In the genomic region with DNA sequence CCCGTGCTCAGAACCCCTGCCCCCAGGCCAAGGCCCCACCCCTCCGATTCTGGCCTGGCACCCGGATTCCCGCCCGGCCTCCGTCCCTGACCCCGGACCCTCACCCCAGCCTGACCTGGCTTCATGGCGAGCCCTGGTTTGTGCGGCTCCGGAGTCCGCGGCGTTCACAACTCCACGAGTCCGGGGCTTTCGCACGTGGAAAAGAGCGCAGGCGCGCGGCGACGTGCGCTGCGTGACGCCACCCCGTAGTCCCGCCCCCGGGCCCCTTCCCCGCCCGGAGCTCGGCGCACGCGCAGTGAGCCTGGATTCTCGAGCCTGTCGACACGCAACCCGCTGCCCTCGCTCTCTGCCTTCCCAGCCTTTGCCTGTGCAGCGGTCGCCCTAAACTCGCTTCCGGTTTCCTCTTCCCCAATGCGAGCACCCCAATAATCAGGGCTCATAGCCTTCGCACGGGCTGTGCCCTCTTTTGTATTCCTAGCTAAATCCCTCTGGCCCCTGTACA, we compare ENCODE assay signal across 1 cellular context.
TF ChIP-seq lines count a peak whose summit lies in the region.

A gene (minus strand): TSS at position 204 of the 502 bp plus-strand sequence. CDS start 79 bp downstream, at position 125.

TF ChIP-seq in HepG2, 621 proteins besides CTCF, POLR2A, EP300 and RAD21 (continued from another document and continues in another):
- TF ChIP-seq, protein P1, sequence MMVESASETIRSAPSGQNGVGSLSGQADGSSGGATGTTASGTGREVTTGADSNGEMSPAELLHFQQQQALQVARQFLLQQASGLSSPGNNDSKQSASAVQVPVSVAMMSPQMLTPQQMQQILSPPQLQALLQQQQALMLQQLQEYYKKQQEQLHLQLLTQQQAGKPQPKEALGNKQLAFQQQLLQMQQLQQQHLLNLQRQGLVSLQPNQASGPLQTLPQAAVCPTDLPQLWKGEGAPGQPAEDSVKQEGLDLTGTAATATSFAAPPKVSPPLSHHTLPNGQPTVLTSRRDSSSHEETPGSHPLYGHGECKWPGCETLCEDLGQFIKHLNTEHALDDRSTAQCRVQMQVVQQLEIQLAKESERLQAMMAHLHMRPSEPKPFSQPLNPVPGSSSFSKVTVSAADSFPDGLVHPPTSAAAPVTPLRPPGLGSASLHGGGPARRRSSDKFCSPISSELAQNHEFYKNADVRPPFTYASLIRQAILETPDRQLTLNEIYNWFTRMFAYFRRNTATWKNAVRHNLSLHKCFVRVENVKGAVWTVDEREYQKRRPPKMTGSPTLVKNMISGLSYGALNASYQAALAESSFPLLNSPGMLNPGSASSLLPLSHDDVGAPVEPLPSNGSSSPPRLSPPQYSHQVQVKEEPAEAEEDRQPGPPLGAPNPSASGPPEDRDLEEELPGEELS (CRISPR knock-in tag; IDR thresholded peaks at IDR 0.05) = no peak
- TF ChIP-seq RCOR2 (CRISPR knock-in tag; IDR thresholded peaks at IDR 0.05) (no peak), HNF4G (IDR thresholded peaks at IDR 0.05; ENCODE audit: borderline replicate concordance, low read depth, low read length) (no peak), HNF4G (CRISPR knock-in tag; IDR thresholded peaks at IDR 0.05; ENCODE audit: borderline replicate concordance, low read depth) (no peak), EEA1 (CRISPR knock-in tag; IDR thresholded peaks at IDR 0.05; ENCODE audit: borderline replicate concordance) (no peak), RNF2 (conservative IDR thresholded peaks at IDR 0.05; ENCODE audit: low read depth) (no peak), ARHGAP35 (CRISPR knock-in tag; IDR thresholded peaks at IDR 0.05; ENCODE audit: borderline replicate concordance) (no peak), ZNF446 (CRISPR knock-in tag; IDR thresholded peaks at IDR 0.05) (peak; percentile 90; the same call in 1 of the 2 replicates), SMARCE1 (IDR thresholded peaks at IDR 0.05; ENCODE audit: borderline replicate concordance) (no peak), NFE2L1 (CRISPR knock-in tag; IDR thresholded peaks at IDR 0.05; ENCODE audit: borderline replicate concordance) (no peak)
- TF ChIP-seq, protein P2, sequence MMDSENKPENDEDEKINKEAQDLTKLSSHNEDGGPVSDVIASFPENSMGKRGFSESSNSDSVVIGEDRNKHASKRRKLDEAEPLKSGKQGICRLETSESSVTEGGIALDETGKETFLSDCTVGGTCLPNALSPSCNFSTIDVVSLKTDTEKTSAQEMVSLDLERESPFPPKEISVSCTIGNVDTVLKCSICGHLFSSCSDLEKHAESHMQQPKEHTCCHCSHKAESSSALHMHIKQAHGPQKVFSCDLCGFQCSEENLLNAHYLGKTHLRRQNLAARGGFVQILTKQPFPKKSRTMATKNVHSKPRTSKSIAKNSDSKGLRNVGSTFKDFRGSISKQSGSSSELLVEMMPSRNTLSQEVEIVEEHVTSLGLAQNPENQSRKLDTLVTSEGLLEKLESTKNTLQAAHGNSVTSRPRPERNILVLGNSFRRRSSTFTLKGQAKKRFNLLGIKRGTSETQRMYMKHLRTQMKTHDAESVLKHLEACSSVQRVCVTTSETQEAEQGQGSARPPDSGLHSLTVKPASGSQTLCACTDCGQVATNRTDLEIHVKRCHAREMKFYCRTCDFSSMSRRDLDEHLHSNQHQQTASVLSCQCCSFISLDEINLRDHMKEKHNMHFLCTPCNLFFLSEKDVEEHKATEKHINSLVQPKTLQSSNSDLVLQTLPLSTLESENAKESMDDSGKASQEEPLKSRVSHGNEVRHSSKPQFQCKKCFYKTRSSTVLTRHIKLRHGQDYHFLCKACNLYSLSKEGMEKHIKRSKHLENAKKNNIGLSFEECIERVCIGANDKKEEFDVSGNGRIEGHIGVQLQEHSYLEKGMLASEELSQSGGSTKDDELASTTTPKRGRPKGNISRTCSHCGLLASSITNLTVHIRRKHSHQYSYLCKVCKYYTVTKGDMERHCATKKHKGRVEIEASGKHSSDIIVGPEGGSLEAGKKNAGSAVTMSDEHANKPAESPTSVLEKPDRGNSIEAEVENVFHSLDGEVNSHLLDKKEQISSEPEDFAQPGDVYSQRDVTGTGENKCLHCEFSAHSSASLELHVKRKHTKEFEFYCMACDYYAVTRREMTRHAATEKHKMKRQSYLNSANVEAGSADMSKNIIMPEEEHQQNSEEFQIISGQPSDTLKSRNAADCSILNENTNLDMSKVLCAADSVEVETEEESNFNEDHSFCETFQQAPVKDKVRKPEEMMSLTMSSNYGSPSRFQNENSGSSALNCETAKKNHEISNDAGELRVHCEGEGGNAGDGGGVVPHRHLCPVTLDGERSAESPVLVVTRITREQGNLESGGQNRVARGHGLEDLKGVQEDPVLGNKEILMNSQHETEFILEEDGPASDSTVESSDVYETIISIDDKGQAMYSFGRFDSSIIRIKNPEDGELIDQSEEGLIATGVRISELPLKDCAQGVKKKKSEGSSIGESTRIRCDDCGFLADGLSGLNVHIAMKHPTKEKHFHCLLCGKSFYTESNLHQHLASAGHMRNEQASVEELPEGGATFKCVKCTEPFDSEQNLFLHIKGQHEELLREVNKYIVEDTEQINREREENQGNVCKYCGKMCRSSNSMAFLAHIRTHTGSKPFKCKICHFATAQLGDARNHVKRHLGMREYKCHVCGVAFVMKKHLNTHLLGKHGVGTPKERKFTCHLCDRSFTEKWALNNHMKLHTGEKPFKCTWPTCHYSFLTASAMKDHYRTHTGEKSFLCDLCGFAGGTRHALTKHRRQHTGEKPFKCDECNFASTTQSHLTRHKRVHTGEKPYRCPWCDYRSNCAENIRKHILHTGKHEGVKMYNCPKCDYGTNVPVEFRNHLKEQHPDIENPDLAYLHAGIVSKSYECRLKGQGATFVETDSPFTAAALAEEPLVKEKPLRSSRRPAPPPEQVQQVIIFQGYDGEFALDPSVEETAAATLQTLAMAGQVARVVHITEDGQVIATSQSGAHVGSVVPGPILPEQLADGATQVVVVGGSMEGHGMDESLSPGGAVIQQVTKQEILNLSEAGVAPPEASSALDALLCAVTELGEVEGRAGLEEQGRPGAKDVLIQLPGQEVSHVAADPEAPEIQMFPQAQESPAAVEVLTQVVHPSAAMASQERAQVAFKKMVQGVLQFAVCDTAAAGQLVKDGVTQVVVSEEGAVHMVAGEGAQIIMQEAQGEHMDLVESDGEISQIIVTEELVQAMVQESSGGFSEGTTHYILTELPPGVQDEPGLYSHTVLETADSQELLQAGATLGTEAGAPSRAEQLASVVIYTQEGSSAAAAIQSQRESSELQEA (CRISPR knock-in tag; IDR thresholded peaks at IDR 0.05; ENCODE audit: not compliant biosample characterization) = no peak
- TF ChIP-seq, protein P3, sequence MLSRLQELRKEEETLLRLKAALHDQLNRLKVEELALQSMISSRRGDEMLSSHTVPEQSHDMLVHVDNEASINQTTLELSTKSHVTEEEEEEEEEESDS (CRISPR knock-in tag; IDR thresholded peaks at IDR 0.05; ENCODE audit: borderline replicate concordance) = no peak
- TF ChIP-seq, protein P4, sequence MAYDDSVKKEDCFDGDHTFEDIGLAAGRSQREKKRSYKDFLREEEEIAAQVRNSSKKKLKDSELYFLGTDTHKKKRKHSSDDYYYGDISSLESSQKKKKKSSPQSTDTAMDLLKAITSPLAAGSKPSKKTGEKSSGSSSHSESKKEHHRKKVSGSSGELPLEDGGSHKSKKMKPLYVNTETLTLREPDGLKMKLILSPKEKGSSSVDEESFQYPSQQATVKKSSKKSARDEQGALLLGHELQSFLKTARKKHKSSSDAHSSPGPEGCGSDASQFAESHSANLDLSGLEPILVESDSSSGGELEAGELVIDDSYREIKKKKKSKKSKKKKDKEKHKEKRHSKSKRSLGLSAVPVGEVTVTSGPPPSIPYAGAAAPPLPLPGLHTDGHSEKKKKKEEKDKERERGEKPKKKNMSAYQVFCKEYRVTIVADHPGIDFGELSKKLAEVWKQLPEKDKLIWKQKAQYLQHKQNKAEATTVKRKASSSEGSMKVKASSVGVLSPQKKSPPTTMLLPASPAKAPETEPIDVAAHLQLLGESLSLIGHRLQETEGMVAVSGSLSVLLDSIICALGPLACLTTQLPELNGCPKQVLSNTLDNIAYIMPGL (CRISPR knock-in tag; IDR thresholded peaks at IDR 0.05; ENCODE audit: borderline replicate concordance in 1 of 2, low read depth in 1 of 2) = peak; percentile 50 to 66; a peak in 2 of 4 replicates
- TF ChIP-seq, protein P5, sequence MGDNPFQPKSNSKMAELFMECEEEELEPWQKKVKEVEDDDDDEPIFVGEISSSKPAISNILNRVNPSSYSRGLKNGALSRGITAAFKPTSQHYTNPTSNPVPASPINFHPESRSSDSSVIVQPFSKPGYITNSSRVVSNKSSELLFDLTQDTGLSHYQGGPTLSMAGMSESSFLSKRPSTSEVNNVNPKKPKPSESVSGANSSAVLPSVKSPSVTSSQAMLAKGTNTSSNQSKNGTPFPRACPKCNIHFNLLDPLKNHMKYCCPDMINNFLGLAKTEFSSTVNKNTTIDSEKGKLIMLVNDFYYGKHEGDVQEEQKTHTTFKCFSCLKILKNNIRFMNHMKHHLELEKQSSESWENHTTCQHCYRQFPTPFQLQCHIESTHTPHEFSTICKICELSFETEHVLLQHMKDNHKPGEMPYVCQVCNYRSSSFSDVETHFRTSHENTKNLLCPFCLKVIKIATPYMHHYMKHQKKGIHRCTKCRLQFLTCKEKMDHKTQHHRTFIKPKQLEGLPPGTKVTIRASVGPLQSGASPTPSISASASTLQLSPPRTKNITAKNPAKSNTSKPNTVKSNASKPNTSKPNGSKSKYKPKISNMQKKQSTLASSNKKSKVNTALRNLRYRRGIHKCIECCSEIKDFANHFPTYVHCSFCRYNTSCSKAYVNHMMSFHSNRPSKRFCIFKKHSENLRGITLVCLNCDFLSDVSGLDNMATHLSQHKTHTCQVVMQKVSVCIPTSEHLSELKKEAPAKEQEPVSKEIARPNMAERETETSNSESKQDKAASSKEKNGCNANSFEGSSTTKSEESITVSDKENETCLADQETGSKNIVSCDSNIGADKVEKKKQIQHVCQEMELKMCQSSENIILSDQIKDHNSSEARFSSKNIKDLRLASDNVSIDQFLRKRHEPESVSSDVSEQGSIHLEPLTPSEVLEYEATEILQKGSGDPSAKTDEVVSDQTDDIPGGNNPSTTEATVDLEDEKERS (CRISPR knock-in tag; IDR thresholded peaks at IDR 0.05) = no peak
- TF ChIP-seq, protein P6, sequence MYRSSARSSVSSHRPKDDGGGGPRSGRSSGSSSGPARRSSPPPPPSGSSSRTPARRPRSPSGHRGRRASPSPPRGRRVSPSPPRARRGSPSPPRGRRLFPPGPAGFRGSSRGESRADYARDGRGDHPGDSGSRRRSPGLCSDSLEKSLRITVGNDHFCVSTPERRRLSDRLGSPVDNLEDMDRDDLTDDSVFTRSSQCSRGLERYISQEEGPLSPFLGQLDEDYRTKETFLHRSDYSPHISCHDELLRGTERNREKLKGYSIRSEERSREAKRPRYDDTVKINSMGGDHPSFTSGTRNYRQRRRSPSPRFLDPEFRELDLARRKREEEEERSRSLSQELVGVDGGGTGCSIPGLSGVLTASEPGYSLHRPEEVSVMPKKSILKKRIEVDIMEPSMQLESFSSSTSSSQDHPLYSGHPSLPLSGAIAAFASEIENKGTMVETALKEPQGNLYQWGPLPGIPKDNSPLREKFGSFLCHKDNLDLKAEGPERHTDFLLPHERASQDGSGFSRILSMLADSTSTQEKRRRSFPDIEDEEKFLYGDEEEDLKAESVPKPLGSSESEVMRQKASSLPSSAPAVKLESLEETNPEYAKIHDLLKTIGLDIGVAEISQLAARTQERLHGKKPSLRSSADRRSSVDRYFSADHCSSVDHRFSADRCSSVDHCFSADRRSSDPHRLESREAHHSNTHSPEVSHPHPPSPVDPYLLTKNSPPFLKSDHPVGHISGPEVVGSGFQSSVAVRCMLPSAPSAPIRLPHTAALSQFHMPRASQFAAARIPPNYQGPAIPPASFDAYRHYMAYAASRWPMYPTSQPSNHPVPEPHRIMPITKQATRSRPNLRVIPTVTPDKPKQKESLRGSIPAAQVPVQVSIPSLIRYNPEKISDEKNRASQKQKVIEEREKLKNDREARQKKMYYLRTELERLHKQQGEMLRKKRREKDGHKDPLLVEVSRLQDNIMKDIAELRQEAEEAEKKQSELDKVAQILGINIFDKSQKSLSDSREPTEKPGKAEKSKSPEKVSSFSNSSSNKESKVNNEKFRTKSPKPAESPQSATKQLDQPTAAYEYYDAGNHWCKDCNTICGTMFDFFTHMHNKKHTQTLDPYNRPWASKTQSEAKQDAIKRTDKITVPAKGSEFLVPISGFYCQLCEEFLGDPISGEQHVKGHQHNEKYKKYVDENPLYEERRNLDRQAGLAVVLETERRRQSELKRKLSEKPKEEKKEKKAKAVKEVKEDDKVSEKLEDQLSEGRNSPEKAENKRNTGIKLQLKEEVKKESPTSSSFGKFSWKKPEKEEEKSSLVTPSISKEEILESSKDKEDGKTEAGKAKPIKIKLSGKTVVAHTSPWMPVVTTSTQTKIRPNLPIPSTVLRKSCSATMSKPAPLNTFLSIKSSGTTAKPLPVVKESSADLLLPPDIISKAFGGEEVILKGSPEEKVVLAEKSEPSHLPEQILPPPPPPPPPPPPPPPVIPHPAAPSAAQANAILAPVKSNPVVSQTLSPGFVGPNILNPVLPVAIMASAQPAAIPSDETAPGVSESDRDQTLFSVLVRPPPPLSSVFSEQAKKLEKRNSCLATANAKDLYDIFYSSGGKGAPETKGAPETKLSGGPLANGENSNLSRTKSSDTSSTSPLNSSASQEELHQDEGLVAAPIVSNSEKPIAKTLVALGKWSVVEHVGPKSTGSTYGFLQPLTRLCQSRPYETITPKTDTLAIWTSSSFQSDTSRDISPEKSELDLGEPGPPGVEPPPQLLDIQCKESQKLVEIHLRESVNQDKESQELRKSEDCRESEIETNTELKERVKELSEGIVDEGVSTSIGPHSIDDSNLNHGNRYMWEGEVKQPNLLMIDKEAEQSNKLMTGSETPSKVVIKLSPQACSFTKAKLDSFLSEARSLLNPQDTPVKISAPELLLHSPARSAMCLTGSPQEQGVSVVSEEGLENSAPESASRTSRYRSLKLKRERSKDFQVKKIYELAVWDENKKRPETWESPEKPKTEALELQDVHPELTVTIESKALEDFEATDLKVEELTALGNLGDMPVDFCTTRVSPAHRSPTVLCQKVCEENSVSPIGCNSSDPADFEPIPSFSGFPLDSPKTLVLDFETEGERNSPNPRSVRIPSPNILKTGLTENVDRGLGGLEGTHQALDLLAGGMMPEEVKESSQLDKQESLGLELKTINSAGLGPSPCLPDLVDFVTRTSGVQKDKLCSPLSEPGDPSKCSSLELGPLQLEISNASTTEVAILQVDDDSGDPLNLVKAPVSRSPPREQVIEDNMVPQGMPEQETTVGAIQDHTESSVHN (CRISPR knock-in tag; IDR thresholded peaks at IDR 0.05) = no peak
- TF ChIP-seq, protein P7, sequence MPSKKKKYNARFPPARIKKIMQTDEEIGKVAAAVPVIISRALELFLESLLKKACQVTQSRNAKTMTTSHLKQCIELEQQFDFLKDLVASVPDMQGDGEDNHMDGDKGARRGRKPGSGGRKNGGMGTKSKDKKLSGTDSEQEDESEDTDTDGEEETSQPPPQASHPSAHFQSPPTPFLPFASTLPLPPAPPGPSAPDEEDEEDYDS (CRISPR knock-in tag; IDR thresholded peaks at IDR 0.05) = peak; percentile 97
